Comparison of ENCODE assay signal across 8 cellular contexts in genomic region chr17:7315570-7316243, GRCh38. TPM values are rescaled to one million over a fixed set of nuclear protein-coding genes. Genes with fewer than 3 reads are reported as not detected.
DNase-seq lines count a peak whose midpoint lies in the region; ATAC-seq and TF ChIP-seq lines count a peak whose summit lies in the region.

No MANE protein-coding gene starts in this region.

- H3K36me3 Mint-ChIP-seq in Calu3 (ENCODE audit: insufficient read depth, unreplicated experiment): peaks cover 76% of the 10 kb centered on the region
- H3K36me3 Mint-ChIP-seq in endothelial cell (ENCODE audit: low read depth, unreplicated experiment): peaks cover 41% of the 10 kb centered on the region
- H3K36me3 Mint-ChIP-seq in neural crest cell (ENCODE audit: low read depth): peaks cover 16% of the 10 kb centered on the region

- no peak for TF ChIP-seq CTCF in Calu3 (IDR thresholded peaks at IDR 0.05; ENCODE audit: unreplicated experiment)
- no peak for TF ChIP-seq CTCF in endothelial cell (IDR thresholded peaks at IDR 0.05; ENCODE audit: unreplicated experiment)
- TF ChIP-seq CTCF in neural crest cell (conservative IDR thresholded peaks at IDR 0.05): no peak

- CTCF ChIA-PET in Calu3 (lab: Charles Lee): no interaction called here

- no TSS peak for BruUV-seq in Calu3 (replicated peaks; lab: Mats Ljungman, UMichigan)

- H3K9me3 ChIP-seq in NT2/D1 (ENCODE audit: insufficient read depth, low read length): no peaks in the 10 kb centered on the region

- H3K27me3 ChIP-seq in NT2/D1 (ENCODE audit: insufficient read depth, insufficient read length): no peaks in the 10 kb centered on the region

- intact Hi-C loops in Calu3 (cut with micrococcal nuclease; ENCODE audit: unreplicated experiment): no loop called here

- H3K27ac Mint-ChIP-seq in Calu3 (ENCODE audit: unreplicated experiment) (peak overlapping the region; percentile 86), endothelial cell (ENCODE audit: unreplicated experiment) (peak overlapping the region; percentile 70), neural crest cell (ENCODE audit: unreplicated experiment) (peak overlapping the region; percentile 75)

- H3K4me1 Mint-ChIP-seq in Calu3 (ENCODE audit: low read depth, unreplicated experiment) (peaks cover 20% of the 10 kb centered on the region), endothelial cell (ENCODE audit: unreplicated experiment) (peaks cover 34% of the 10 kb centered on the region), neural crest cell (peaks cover 35% of the 10 kb centered on the region)

- DNase-seq in Calu3 (no peak), NT2/D1 (ENCODE audit: low read depth, low spot score) (no peak), endothelial cell (ENCODE audit: low spot score) (no peak), neural crest cell (ENCODE audit: low read depth, low spot score) (no peak), DMS114 treated with DMSO at 0.1 percent for 48 hours (lab: John Stamatoyannopoulos, UW; ENCODE audit: unreplicated experiment) (no peak)
- DNase-seq in effector CD4-positive, alpha-beta T cell: no peak
- DNase-seq in activated effector memory CD4-positive, alpha-beta T cell treated with anti-CD3 and anti-CD28 coated beads, Interleukin-2, amount 50 U/mL, for 16 hours: no peak

- peaks cover 6% of the 10 kb centered on the region for H3K4me1 ChIP-seq in NT2/D1 (ENCODE audit: insufficient read depth, insufficient read length)

- peaks cover 68% of the 10 kb centered on the region for H3K36me3 ChIP-seq in NT2/D1 (ENCODE audit: insufficient read depth, insufficient read length, low read length)

- H3K27me3 Mint-ChIP-seq in Calu3 (ENCODE audit: unreplicated experiment) (no peaks in the 10 kb centered on the region), endothelial cell (ENCODE audit: unreplicated experiment) (peaks cover 14% of the 10 kb centered on the region), neural crest cell (ENCODE audit: low read depth) (peaks cover 9% of the 10 kb centered on the region)

- peak overlapping the region; percentile 66 for H3K4me3 ChIP-seq in NT2/D1 (ENCODE audit: insufficient read length, low read depth)

- no peak for ATAC-seq in GM21717 (IDR thresholded peaks at IDR 0.05; ENCODE audit: unreplicated experiment)

- H3K9me3 Mint-ChIP-seq in Calu3 (ENCODE audit: low read depth, unreplicated experiment) (no peaks in the 10 kb centered on the region), endothelial cell (ENCODE audit: unreplicated experiment) (no peaks in the 10 kb centered on the region), neural crest cell (no peaks in the 10 kb centered on the region)

- H3K4me3 Mint-ChIP-seq in Calu3 (ENCODE audit: low read depth, unreplicated experiment) (peak overlapping the region; percentile 82), endothelial cell (ENCODE audit: unreplicated experiment) (peak overlapping the region; percentile 88), neural crest cell (peak overlapping the region; percentile 92)

- H3K9ac ChIP-seq in NT2/D1 (ENCODE audit: insufficient read length, low read depth): peak overlapping the region; percentile 87

RNA-seq across cellular contexts. Expression of gene GPS2, which starts 0.5 kb away (rescaled TPM):
- total RNA-seq in Calu3 (2022): 59.6 and 61.1 TPM in 2 replicates
- 56.8 TPM for total RNA-seq in endothelial cell (ENCODE audit: unreplicated experiment)
- 84.2 and 89.9 TPM in 2 replicates for total RNA-seq in neural crest cell

RNA-seq across cellular contexts. Expression of gene EIF5A, which starts 8.3 kb away (rescaled TPM):
- 608 and 648 TPM in 2 replicates for total RNA-seq in Calu3 (2022)
- 362 TPM for total RNA-seq in endothelial cell (ENCODE audit: unreplicated experiment)
- 725 and 743 TPM in 2 replicates for total RNA-seq in neural crest cell

RNA-seq across cellular contexts. Expression of gene NEURL4, which starts 13.4 kb away (rescaled TPM):
- total RNA-seq in Calu3 (2022) (31.9 and 33.0 TPM in 2 replicates), endothelial cell (ENCODE audit: unreplicated experiment) (55.7 TPM), neural crest cell (65.6 and 69.5 TPM in 2 replicates)

RNA-seq across cellular contexts. Expression of gene ACAP1, which starts 20.6 kb away (rescaled TPM):
- total RNA-seq in Calu3 (2022) (4.1 TPM in 1 of 2 replicates, not detected in the other), endothelial cell (ENCODE audit: unreplicated experiment) (5.5 TPM), neural crest cell (1.2 and 1.3 TPM in 2 replicates)

RNA-seq across cellular contexts. Expression of gene YBX2, which starts 21.3 kb away (rescaled TPM):
- total RNA-seq in Calu3 (2022) (0.24 and 0.49 TPM in 2 replicates), endothelial cell (ENCODE audit: unreplicated experiment) (14.6 TPM), neural crest cell (0.54 and 0.96 TPM in 2 replicates)
